ENCODE assay signal across 21 cellular contexts in the genomic region with DNA sequence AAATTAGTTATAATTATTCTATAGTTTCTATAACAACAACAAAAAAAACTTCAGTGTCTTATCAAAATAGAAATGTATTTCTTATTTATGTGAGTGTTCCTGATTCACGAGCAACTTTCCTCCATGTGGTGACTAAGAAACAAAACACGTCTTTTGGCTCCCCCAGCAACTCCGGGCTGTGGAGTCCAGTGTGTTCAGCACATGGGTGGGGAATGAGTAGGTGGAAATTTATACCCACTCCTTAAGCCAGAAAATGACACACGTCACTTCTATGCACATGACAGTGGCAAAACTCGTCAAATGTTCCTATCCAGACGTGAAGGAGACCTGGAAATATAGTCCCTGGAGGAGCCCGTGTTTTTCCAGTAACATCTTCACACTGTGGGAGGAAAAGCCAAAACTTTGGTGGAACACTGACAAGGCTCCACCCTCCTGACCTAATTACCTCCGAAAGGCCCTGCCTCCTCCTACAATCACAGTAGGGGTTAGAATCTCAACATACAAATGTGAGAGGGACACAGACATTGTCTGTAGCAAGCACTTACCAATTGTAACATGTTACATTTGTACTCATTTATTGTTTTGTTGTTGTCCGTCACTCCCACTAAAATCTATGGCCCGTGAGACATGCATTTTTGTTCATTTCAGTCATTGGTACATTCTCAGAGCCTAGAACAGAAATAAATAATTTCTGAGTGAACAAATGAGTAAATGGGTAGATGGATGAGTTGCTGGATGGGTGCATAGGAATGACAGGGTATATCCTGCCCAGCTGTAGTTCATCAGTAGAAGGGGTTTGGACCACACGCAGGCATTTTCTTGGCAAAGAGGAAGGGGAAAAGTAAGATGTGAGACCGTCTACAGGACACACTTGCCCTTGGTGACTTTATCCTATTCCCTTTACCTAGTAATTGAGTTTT.
"Had no signal": no experiment of that assay in that cellular context is flagged by ENCODE, and none has a peak within 500 bp of the region (broad histone marks: within the 10 kb centered on the region; RNA-seq: fewer than 3 reads in every experiment).

No MANE protein-coding gene starts in this region.

- H3K9me3 Mint-ChIP-seq: activated B cell treated with CpG ODN at 0.5 μM for 24 hours; activated CD4-positive, alpha-beta T cell treated with anti-CD3 and anti-CD28 coated beads, Interleukin-2, amount 10 ng/mL, durations not matched to agents 24 days and 14 days had no signal

- H3K27me3 ChIP-seq: heart right ventricle, suprapubic skin had no signal

- DNase-seq: activated B cell treated with CpG ODN at 0.5 μM for 24 hours; activated CD4-positive, alpha-beta T cell treated with anti-CD3 and anti-CD28 coated beads, Interleukin-2, amount 10 ng/mL, durations not matched to agents 24 days and 14 days; activated effector memory CD4-positive, alpha-beta T cell treated with Interleukin-2 at 50 U/mL for 16 hours; activated T-cell treated with anti-CD3 and anti-CD28 coated beads, Interleukin-2, amount 50 U/mL, for 1 hour; amniotic stem cell; heart right ventricle; islet precursor cell; occipital lobe; stimulated activated CD4-positive, alpha-beta T cell treated with anti-CD3 and anti-CD28 coated beads, Interleukin-4, amount 100 ng/mL, for 1 hour; stimulated activated CD8-positive, alpha-beta memory T cell treated with anti-CD3 and anti-CD28 coated beads, Interleukin-4, amount 100 ng/mL, for 48 hours; stimulated activated naive CD8-positive, alpha-beta T cell treated with anti-CD3 and anti-CD28 coated beads, Interleukin-15, Interleukin-2, amounts not matched to agents 100 U/mL and 50 U/mL, for 24 hours had no signal

- H3K4me1 ChIP-seq: heart right ventricle, prostate gland, suprapubic skin had no signal

- H3K27me3 Mint-ChIP-seq: activated B cell treated with CpG ODN at 0.5 μM for 24 hours; activated CD4-positive, alpha-beta T cell treated with anti-CD3 and anti-CD28 coated beads, Interleukin-2, amount 10 ng/mL, durations not matched to agents 24 days and 14 days; activated naive CD4-positive, alpha-beta T cell treated with anti-CD3 and anti-CD28 coated beads, Interleukin-2, amount 50 U/mL, for 24 hours; memory B cell had no signal

- FAIRE-seq: bronchial epithelial cell, endometrium, frontal cortex had no signal

- H3K27ac Mint-ChIP-seq: activated B cell treated with CpG ODN at 0.5 μM for 24 hours; activated CD4-positive, alpha-beta T cell treated with anti-CD3 and anti-CD28 coated beads, Interleukin-2, amount 10 ng/mL, durations not matched to agents 24 days and 14 days; activated naive CD4-positive, alpha-beta T cell treated with anti-CD3 and anti-CD28 coated beads, Interleukin-2, amount 50 U/mL, for 24 hours; memory B cell; nephron; T-helper 1 cell treated with Interleukin-12 subunit alpha and Interleukin-12 subunit beta and Interleukin-4 antibody, amounts not matched to agents 30 μg/mL and 1 μg/mL, for 36 hours; type B pancreatic cell had no signal

- H3K4me3 Mint-ChIP-seq: activated B cell treated with CpG ODN at 0.5 μM for 24 hours; activated CD4-positive, alpha-beta T cell treated with anti-CD3 and anti-CD28 coated beads, Interleukin-2, amount 10 ng/mL, durations not matched to agents 24 days and 14 days; activated naive CD4-positive, alpha-beta T cell treated with anti-CD3 and anti-CD28 coated beads, Interleukin-2, amount 50 U/mL, for 24 hours; memory B cell; nephron; T-helper 1 cell treated with Interleukin-12 subunit alpha and Interleukin-12 subunit beta and Interleukin-4 antibody, amounts not matched to agents 30 μg/mL and 1 μg/mL, for 36 hours; type B pancreatic cell had no signal

- H3K4me1 Mint-ChIP-seq: activated B cell treated with CpG ODN at 0.5 μM for 24 hours; activated CD4-positive, alpha-beta T cell treated with anti-CD3 and anti-CD28 coated beads, Interleukin-2, amount 10 ng/mL, durations not matched to agents 24 days and 14 days; activated naive CD4-positive, alpha-beta T cell treated with anti-CD3 and anti-CD28 coated beads, Interleukin-2, amount 50 U/mL, for 24 hours; memory B cell; nephron had no signal

- H3K9me3 ChIP-seq: prostate gland, suprapubic skin had no signal

- H3K36me3 Mint-ChIP-seq: activated naive CD4-positive, alpha-beta T cell treated with anti-CD3 and anti-CD28 coated beads, Interleukin-2, amount 50 U/mL, for 24 hours; memory B cell; type B pancreatic cell had no signal

- H3K27ac ChIP-seq: heart right ventricle, prostate gland, suprapubic skin had no signal

- H3K4me3 ChIP-seq: heart right ventricle, prostate gland, suprapubic skin had no signal

- H3K36me3 ChIP-seq: heart right ventricle, prostate gland, suprapubic skin had no signal
